8 cellular contexts compared by ENCODE assay signal in the genomic region with DNA sequence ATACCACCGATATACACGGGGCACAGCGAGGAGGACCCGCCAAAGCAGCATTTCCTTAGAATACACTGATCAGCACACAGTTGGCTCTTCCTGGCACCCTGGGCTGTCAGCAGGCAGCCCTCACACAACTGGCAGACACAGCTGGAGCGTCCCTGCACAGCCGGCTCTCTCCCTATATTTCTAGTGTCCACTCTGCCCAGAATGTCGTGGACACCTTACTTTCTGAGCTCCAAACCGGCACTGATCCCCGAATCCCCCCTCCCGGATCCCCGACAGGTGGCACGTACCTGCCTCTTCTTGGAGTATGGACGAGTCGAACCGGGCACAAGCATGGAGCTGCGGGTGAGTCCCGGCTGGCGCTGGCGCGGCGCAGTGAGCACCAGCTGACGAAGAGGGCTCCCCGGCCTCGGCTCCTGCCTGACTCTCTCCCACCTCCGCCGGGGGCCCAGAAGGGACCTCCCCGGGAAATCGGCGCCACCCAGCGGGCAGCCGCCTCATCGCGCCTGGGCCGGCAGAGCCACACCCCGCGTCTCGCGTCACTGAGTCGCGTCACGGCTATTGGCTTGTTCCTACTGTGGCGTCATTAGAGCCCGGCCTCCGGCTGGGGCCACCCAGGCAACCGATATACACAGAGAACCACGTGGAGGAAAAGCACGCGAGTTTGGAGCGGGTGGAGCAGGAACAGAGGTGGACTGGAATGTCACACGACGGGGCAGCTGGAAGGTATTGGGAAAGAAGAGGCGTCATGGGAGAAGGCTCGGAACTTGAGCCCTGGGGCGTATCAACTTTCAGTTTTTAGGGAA. TPM values are rescaled to one million over a fixed set of nuclear protein-coding genes. Genes with fewer than 3 reads are reported as not detected.
DNase-seq lines count a peak whose midpoint lies in the region; ATAC-seq and TF ChIP-seq lines count a peak whose summit lies in the region.

A gene with protein sequence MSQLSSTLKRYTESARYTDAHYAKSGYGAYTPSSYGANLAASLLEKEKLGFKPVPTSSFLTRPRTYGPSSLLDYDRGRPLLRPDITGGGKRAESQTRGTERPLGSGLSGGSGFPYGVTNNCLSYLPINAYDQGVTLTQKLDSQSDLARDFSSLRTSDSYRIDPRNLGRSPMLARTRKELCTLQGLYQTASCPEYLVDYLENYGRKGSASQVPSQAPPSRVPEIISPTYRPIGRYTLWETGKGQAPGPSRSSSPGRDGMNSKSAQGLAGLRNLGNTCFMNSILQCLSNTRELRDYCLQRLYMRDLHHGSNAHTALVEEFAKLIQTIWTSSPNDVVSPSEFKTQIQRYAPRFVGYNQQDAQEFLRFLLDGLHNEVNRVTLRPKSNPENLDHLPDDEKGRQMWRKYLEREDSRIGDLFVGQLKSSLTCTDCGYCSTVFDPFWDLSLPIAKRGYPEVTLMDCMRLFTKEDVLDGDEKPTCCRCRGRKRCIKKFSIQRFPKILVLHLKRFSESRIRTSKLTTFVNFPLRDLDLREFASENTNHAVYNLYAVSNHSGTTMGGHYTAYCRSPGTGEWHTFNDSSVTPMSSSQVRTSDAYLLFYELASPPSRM (minus strand): TSS at position 505 of the 803 bp plus-strand sequence. CDS start 8,210 bp downstream, outside the sequence.

- H3K36me3 ChIP-seq in RWPE2 (ENCODE audit: low read depth), result no peaks in the 10 kb centered on the region

- H3K36me3 Mint-ChIP-seq in H9 (ENCODE audit: insufficient read depth in 1 of 3, low read depth in 3 of 3), result 0 out of 7 replicates have a peak, but pooled peaks cover 0 to 3% (median 0%) of the 10 kb centered on the region in 3 experiments
- no peaks in the 10 kb centered on the region for H3K36me3 Mint-ChIP-seq in natural killer cell
- no peaks in the 10 kb centered on the region for H3K36me3 Mint-ChIP-seq in stimulated activated naive B cell treated with anti-CD40 and anti-IgM and Interleukin-4, amounts not matched to agents 10 μg/mL and 1 μg/mL and 100 μg/mL, for 72 hours

- no peaks in the 10 kb centered on the region for H3K79me2 ChIP-seq in H9 (ENCODE audit: insufficient read depth, low read length)

- H3K4me1 Mint-ChIP-seq in H9 (peaks cover 35 to 44% of the 10 kb centered on the region in 2 experiments), natural killer cell (no peaks in the 10 kb centered on the region)
- H3K4me1 Mint-ChIP-seq in stimulated activated naive B cell treated with anti-CD40 and anti-IgM and Interleukin-4, amounts not matched to agents 10 μg/mL and 1 μg/mL and 100 μg/mL, for 72 hours, result peaks cover 0 to 8% of the 10 kb centered on the region in 2 donors

- TF ChIP-seq CTCF in H9 (conservative IDR thresholded peaks at IDR 0.05), result peak; percentile 86
- TF ChIP-seq CTCF in RWPE2 (IDR thresholded peaks at IDR 0.05; ENCODE audit: poor library complexity, severe bottlenecking), result peak; percentile 94
- TF ChIP-seq CTCF in fibroblast of pulmonary artery (IDR thresholded peaks at IDR 0.05; ENCODE audit: low read length, missing control alignments), result peak; percentile 65
- peak; percentile 80 for TF ChIP-seq CTCF in natural killer cell (IDR thresholded peaks at IDR 0.05)

- H3K9me3 ChIP-seq in H9 (ENCODE audit: control insufficient read depth, low read depth, low read length) (no peaks in the 10 kb centered on the region), RWPE2 (ENCODE audit: severe bottlenecking) (no peaks in the 10 kb centered on the region)

- H2BK120ac ChIP-seq in H9 (ENCODE audit: low read depth, low read length, poor library complexity, severe bottlenecking), result no peak within 1 kb of the TSS

- H3K23ac ChIP-seq in H9 (ENCODE audit: insufficient read length, low read depth, low read length), result no peak within 1 kb of the TSS

- no peak within 1 kb of the TSS for H2BK15ac ChIP-seq in H9 (ENCODE audit: low read depth, low read length)

- intact Hi-C loops in natural killer cell (cut with micrococcal nuclease), result loop anchor here (1.0 kb wide), 1 partner anchor 25 kb away; no protein-coding TSS in a partner anchor

- H3K4me3 Mint-ChIP-seq in H9, result no peak within 1 kb of the TSS
- H3K4me3 Mint-ChIP-seq in natural killer cell, result no peak within 1 kb of the TSS
- no peak within 1 kb of the TSS for H3K4me3 Mint-ChIP-seq in stimulated activated naive B cell treated with anti-CD40 and anti-IgM and Interleukin-4, amounts not matched to agents 10 μg/mL and 1 μg/mL and 100 μg/mL, for 72 hours

- H2BK20ac ChIP-seq in H9 (ENCODE audit: low read depth, low read length, poor library complexity, severe bottlenecking), result no peak within 1 kb of the TSS

- H3K4me3 ChIP-seq in RWPE2 (ENCODE audit: severe bottlenecking) (peak within 1 kb of the TSS; percentile 31), fibroblast of pulmonary artery (replicated peaks; ENCODE audit: low read depth, low read length) (peak within 1 kb of the TSS; percentile 58)

- H2BK5ac ChIP-seq in H9 (ENCODE audit: insufficient read length, low read length), result no peak within 1 kb of the TSS

- no CpG with 5 or more reads among the region's 54 CpGs for WGBS in H9 (ENCODE audit: extremely low coverage, insufficient read length, low lambda C conversion rate)

- H3K27me3 ChIP-seq in H9 (ENCODE audit: insufficient read depth, low read length) (peaks cover 3% of the 10 kb centered on the region; the same call in 1 of the 2 replicates), RWPE2 (ENCODE audit: insufficient read depth, poor library complexity, severe bottlenecking) (no peaks in the 10 kb centered on the region)

- H3K27ac Mint-ChIP-seq in H9, result peak within 1 kb of the TSS in 1 of 3 experiments; percentile 79; a peak in 2 of 7 replicates
- no peak within 1 kb of the TSS for H3K27ac Mint-ChIP-seq in natural killer cell
- H3K27ac Mint-ChIP-seq in stimulated activated naive B cell treated with anti-CD40 and anti-IgM and Interleukin-4, amounts not matched to agents 10 μg/mL and 1 μg/mL and 100 μg/mL, for 72 hours, result no peak within 1 kb of the TSS

- no peak within 1 kb of the TSS for H4K8ac ChIP-seq in H9 (replicated peaks; ENCODE audit: insufficient read length, low read depth, low read length)

- H3K27ac ChIP-seq in H9 (ENCODE audit: insufficient read length, low read depth, low read length) (no peak within 1 kb of the TSS), RWPE2 (ENCODE audit: poor library complexity, severe bottlenecking) (no peak within 1 kb of the TSS)

- peak within 1 kb of the TSS; percentile 4; the same call in 1 of the 2 replicates for H3K14ac ChIP-seq in H9 (ENCODE audit: insufficient read depth, low read length)

- H2AFZ ChIP-seq in H9 (ENCODE audit: low read length), result no peak within 1 kb of the TSS

- H3K4ac ChIP-seq in H9 (ENCODE audit: low read depth, low read length), result no peak within 1 kb of the TSS; the same call in 1 of the 2 replicates

- no peak within 1 kb of the TSS for H3T11ph ChIP-seq in H9 (ENCODE audit: low read length)

- H3K18ac ChIP-seq in H9 (ENCODE audit: insufficient read length, low read depth, low read length), result peak within 1 kb of the TSS; percentile 59

- H4K20me1 ChIP-seq in H9 (ENCODE audit: control insufficient read depth, insufficient read depth, insufficient read length), result no peaks in the 10 kb centered on the region

- H3K4me1 ChIP-seq in H9 (ENCODE audit: insufficient read depth, low read length) (peaks cover 3% of the 10 kb centered on the region; the same call in 1 of the 2 replicates), RWPE2 (ENCODE audit: insufficient read depth, poor library complexity, severe bottlenecking) (peaks cover 16% of the 10 kb centered on the region)

- DNase-seq in ELF-1 (ENCODE audit: low read depth, low spot score) (peak; percentile 98), H9 (peak; percentile 96), M059J (ENCODE audit: low read depth) (peak; percentile 95), RWPE2 (ENCODE audit: low spot score) (peak; percentile 93), fibroblast of pulmonary artery (ENCODE audit: low read depth) (peak; percentile 96), natural killer cell (peak; percentile 98)
- peak; percentile 93 for DNase-seq in activated effector memory CD4-positive, alpha-beta T cell treated with Interleukin-2 at 50 U/mL for 16 hours
- DNase-seq in stimulated activated naive B cell treated with anti-CD40 and anti-IgM and Interleukin-4, amounts not matched to agents 10 μg/mL and 1 μg/mL and 100 μg/mL, for 72 hours, result peak; percentile 92

- H3K27me3 Mint-ChIP-seq in H9 (ENCODE audit: low read depth) (peaks cover 15% of the 10 kb centered on the region), natural killer cell (ENCODE audit: low read depth in 2 of 2) (peaks cover 0 to 6% of the 10 kb centered on the region in 2 donors)
- H3K27me3 Mint-ChIP-seq in stimulated activated naive B cell treated with anti-CD40 and anti-IgM and Interleukin-4, amounts not matched to agents 10 μg/mL and 1 μg/mL and 100 μg/mL, for 72 hours, result peaks cover 0 to 6% of the 10 kb centered on the region in 2 donors

- peak within 1 kb of the TSS; percentile 79 for H3K4me2 ChIP-seq in H9 (ENCODE audit: insufficient read depth, insufficient read length, low read length)

- ATAC-seq in RWPE2 (ENCODE audit: low read depth) (peak; percentile 90), natural killer cell (peak; percentile 97 to 99 (median 98))
- peak; percentile 100 for ATAC-seq in stimulated activated naive B cell treated with anti-CD40 and anti-IgM and Interleukin-4, amounts not matched to agents 10 μg/mL and 1 μg/mL and 100 μg/mL, for 72 hours (replicated peaks)

- no peak within 1 kb of the TSS for H4K5ac ChIP-seq in H9 (ENCODE audit: insufficient read length, low read depth, low read length)

- no peak within 1 kb of the TSS for H4K91ac ChIP-seq in H9 (ENCODE audit: insufficient read length, low read depth, low read length)

- no peak within 1 kb of the TSS for H3K9ac ChIP-seq in H9 (ENCODE audit: extremely low read depth, insufficient read length, low read length)

- H2BK12ac ChIP-seq in H9 (ENCODE audit: insufficient read length, low read depth, low read length), result no peak within 1 kb of the TSS

- H3K56ac ChIP-seq in H9 (ENCODE audit: insufficient read length, low read depth, low read length), result no peak within 1 kb of the TSS

- no peaks in the 10 kb centered on the region for H3K79me1 ChIP-seq in H9 (ENCODE audit: insufficient read depth, low read depth, low read length, poor library complexity, severe bottlenecking)

- peaks cover 15% of the 10 kb centered on the region for H3K23me2 ChIP-seq in H9 (ENCODE audit: insufficient read length, low read depth, low read length, poor library complexity, severe bottlenecking)

- H2AK5ac ChIP-seq in H9 (ENCODE audit: insufficient read length, low read length), result no peak within 1 kb of the TSS

- H3K9me3 Mint-ChIP-seq in H9 (no peaks in the 10 kb centered on the region; a peak in 1 of 5 replicates), natural killer cell (no peaks in the 10 kb centered on the region)
- no peaks in the 10 kb centered on the region for H3K9me3 Mint-ChIP-seq in stimulated activated naive B cell treated with anti-CD40 and anti-IgM and Interleukin-4, amounts not matched to agents 10 μg/mL and 1 μg/mL and 100 μg/mL, for 72 hours

RNA-seq across cellular contexts. Expression of the gene that starts here (rescaled TPM):
- total RNA-seq in H9 (2021) (5.7 and 7.6 TPM in 2 replicates), natural killer cell (1 to 10 TPM in 1 of 3 donors, under 1 TPM in 1, not detected in 1; 0.50 to 3.9 TPM)
- 0.67 and 0.81 TPM in 2 replicates for total RNA-seq in M059J (2014; rRNA removed; shearing (Covaris generic))

Comparison
In these comparisons a context has a peak if more than half of its experiments do, and no peak if none do; other contexts are left out.
1. Peak in DNase-seq in M059J; RNA of the gene not detected or under 1 TPM.